In genomic region chr17:50424246-50425000, GRCh38 we compare ENCODE assay signal across 14 cellular contexts. TPM values are rescaled to one million over a fixed set of nuclear protein-coding genes. Genes with fewer than 3 reads are reported as not detected.
DNase-seq lines count a peak whose midpoint lies in the region; TF ChIP-seq lines count a peak whose summit lies in the region.
"Had no signal": no experiment of that assay in that cellular context is flagged by ENCODE, and none has a peak within 500 bp of the region (broad histone marks: within the 10 kb centered on the region; RNA-seq: fewer than 3 reads in every experiment).

No MANE protein-coding gene starts in this region.

- POLR2A ChIA-PET in activated CD4-positive, alpha-beta memory T cell treated with anti-CD3 and anti-CD28 coated beads, Interleukin-2, amount 10 ng/mL, durations not matched to agents 7 days and 5 days (lab: Charles Lee), result interaction anchor here (1.3 to 3.1 kb wide), 3 partner anchors 28 to 52 kb away, joined by 3 to 28 read pairs (median 16); partner anchors contain the start of genes EME1, LRRC59 and MRPL27

- no peaks in the 10 kb centered on the region for H3K27me3 Mint-ChIP-seq in T-helper 2 cell treated with Interferon-gamma antibody and Interleukin-4, amounts not matched to agents 5 μg/mL and 100 μg/mL, for 36 hours (ENCODE audit: low read depth)
- H3K27me3 Mint-ChIP-seq in activated CD4-positive, alpha-beta memory T cell treated with anti-CD3 and anti-CD28 coated beads, Interleukin-2, amount 10 ng/mL, durations not matched to agents 7 days and 5 days, result no peaks in the 10 kb centered on the region
- H3K27me3 Mint-ChIP-seq in activated T-cell treated with anti-CD3 and anti-CD28 coated beads, Interleukin-2, amount 50 U/mL, for 24 hours, result no peaks in the 10 kb centered on the region
- H3K27me3 Mint-ChIP-seq: activated CD4-positive, alpha-beta memory T cell treated with anti-CD3 and anti-CD28 coated beads for 36 hours had no signal

- peaks cover 4% of the 10 kb centered on the region; the same call in 1 of the 2 replicates for H3K9me3 ChIP-seq in OCI-LY3 (ENCODE audit: insufficient read depth, low read length)

- peak overlapping the region; percentile 73; the same call in 1 of the 2 replicates for H3K27ac ChIP-seq in OCI-LY3 (ENCODE audit: low read length)
- peak overlapping the region in 12 of 21 experiments; percentile 3 to 88 (median 54) for H3K27ac ChIP-seq in skin epidermis

- H3K4me1 ChIP-seq in OCI-LY3 (ENCODE audit: low read length), result peaks cover 52% of the 10 kb centered on the region

- no peaks in the 10 kb centered on the region for H3K27me3 ChIP-seq in OCI-LY3 (ENCODE audit: low read depth, low read length)

- H3K27ac Mint-ChIP-seq in T-helper 2 cell treated with Interferon-gamma antibody and Interleukin-4, amounts not matched to agents 5 μg/mL and 100 μg/mL, for 36 hours, result no peak overlapping the region
- no peak overlapping the region for H3K27ac Mint-ChIP-seq in activated CD4-positive, alpha-beta memory T cell treated with anti-CD3 and anti-CD28 coated beads, Interleukin-2, amount 10 ng/mL, durations not matched to agents 7 days and 5 days
- H3K27ac Mint-ChIP-seq in activated T-cell treated with anti-CD3 and anti-CD28 coated beads, Interleukin-2, amount 50 U/mL, for 24 hours, result no peak overlapping the region
- H3K27ac Mint-ChIP-seq: activated CD4-positive, alpha-beta memory T cell treated with anti-CD3 and anti-CD28 coated beads for 36 hours had no signal

- H2AFZ ChIP-seq in OCI-LY3 (ENCODE audit: low read depth, low read length), result no peak overlapping the region

- no peaks in the 10 kb centered on the region for H4K20me1 ChIP-seq in OCI-LY3 (ENCODE audit: insufficient read depth, low read length)

- peak overlapping the region; percentile 90 for H3K4me3 Mint-ChIP-seq in T-helper 2 cell treated with Interferon-gamma antibody and Interleukin-4, amounts not matched to agents 5 μg/mL and 100 μg/mL, for 36 hours
- no peak overlapping the region for H3K4me3 Mint-ChIP-seq in activated CD4-positive, alpha-beta memory T cell treated with anti-CD3 and anti-CD28 coated beads, Interleukin-2, amount 10 ng/mL, durations not matched to agents 7 days and 5 days
- no peak overlapping the region for H3K4me3 Mint-ChIP-seq in activated T-cell treated with anti-CD3 and anti-CD28 coated beads, Interleukin-2, amount 50 U/mL, for 24 hours

- peaks cover 7% of the 10 kb centered on the region for H3K36me3 ChIP-seq in OCI-LY3 (replicated peaks; ENCODE audit: low read depth, low read length)

- no peaks in the 10 kb centered on the region for H3K9me3 Mint-ChIP-seq in T-helper 2 cell treated with Interferon-gamma antibody and Interleukin-4, amounts not matched to agents 5 μg/mL and 100 μg/mL, for 36 hours
- no peaks in the 10 kb centered on the region for H3K9me3 Mint-ChIP-seq in activated CD4-positive, alpha-beta memory T cell treated with anti-CD3 and anti-CD28 coated beads, Interleukin-2, amount 10 ng/mL, durations not matched to agents 7 days and 5 days
- H3K9me3 Mint-ChIP-seq in activated T-cell treated with anti-CD3 and anti-CD28 coated beads, Interleukin-2, amount 50 U/mL, for 24 hours, result no peaks in the 10 kb centered on the region
- H3K9me3 Mint-ChIP-seq: activated CD4-positive, alpha-beta memory T cell treated with anti-CD3 and anti-CD28 coated beads for 36 hours; T-helper 1 cell treated with Interleukin-12 subunit alpha and Interleukin-12 subunit beta and Interleukin-4 antibody, amounts not matched to agents 30 μg/mL and 1 μg/mL, for 36 hours had no signal

- H3K9ac ChIP-seq in OCI-LY3 (ENCODE audit: low read length), result peak overlapping the region; percentile 90; the same call in 1 of the 2 replicates

- no peaks in the 10 kb centered on the region for H3K36me3 Mint-ChIP-seq in T-helper 2 cell treated with Interferon-gamma antibody and Interleukin-4, amounts not matched to agents 5 μg/mL and 100 μg/mL, for 36 hours (ENCODE audit: low read depth)
- H3K36me3 Mint-ChIP-seq in activated CD4-positive, alpha-beta memory T cell treated with anti-CD3 and anti-CD28 coated beads, Interleukin-2, amount 10 ng/mL, durations not matched to agents 7 days and 5 days (ENCODE audit: low read depth), result no peaks in the 10 kb centered on the region
- H3K36me3 Mint-ChIP-seq in activated T-cell treated with anti-CD3 and anti-CD28 coated beads, Interleukin-2, amount 50 U/mL, for 24 hours (ENCODE audit: low read depth), result no peaks in the 10 kb centered on the region
- H3K36me3 Mint-ChIP-seq: activated CD4-positive, alpha-beta memory T cell treated with anti-CD3 and anti-CD28 coated beads for 36 hours had no signal

- CTCF ChIA-PET in activated CD4-positive, alpha-beta memory T cell treated with anti-CD3 and anti-CD28 coated beads, Interleukin-2, amount 10 ng/mL, durations not matched to agents 7 days and 5 days (lab: Charles Lee), result interaction anchor here (1.3 to 3.8 kb wide), 2 partner anchors 27 to 55 kb away, joined by 4 to 26 read pairs; partner anchors contain the start of gene LRRC59

- H3K4me2 ChIP-seq in OCI-LY3 (ENCODE audit: low read length), result peak overlapping the region; percentile 98

- peaks cover 29% of the 10 kb centered on the region for H3K79me2 ChIP-seq in OCI-LY3 (ENCODE audit: low read length)

- peaks cover 36% of the 10 kb centered on the region for H3K4me1 Mint-ChIP-seq in T-helper 2 cell treated with Interferon-gamma antibody and Interleukin-4, amounts not matched to agents 5 μg/mL and 100 μg/mL, for 36 hours (ENCODE audit: low read depth)
- peaks cover 44% of the 10 kb centered on the region for H3K4me1 Mint-ChIP-seq in activated CD4-positive, alpha-beta memory T cell treated with anti-CD3 and anti-CD28 coated beads, Interleukin-2, amount 10 ng/mL, durations not matched to agents 7 days and 5 days
- H3K4me1 Mint-ChIP-seq in activated T-cell treated with anti-CD3 and anti-CD28 coated beads, Interleukin-2, amount 50 U/mL, for 24 hours (ENCODE audit: low read depth), result peaks cover 39% of the 10 kb centered on the region

- peak overlapping the region; percentile 88 for H3K4me3 ChIP-seq in OCI-LY3 (ENCODE audit: low read length)
- H3K4me3 ChIP-seq in skin epidermis, result no peak overlapping the region

- TF ChIP-seq CTCF in OCI-LY3 (IDR thresholded peaks at IDR 0.05; ENCODE audit: low read depth, low read length), result no peak

- DNase-seq in T-helper 2 cell treated with Interferon-gamma antibody and Interleukin-4, amounts not matched to agents 5 μg/mL and 100 μg/mL, for 36 hours (ENCODE audit: low spot score), result no peak
- no peak for DNase-seq in T-helper 2 cell
- peak; percentile 58 for DNase-seq in islet precursor cell
- DNase-seq in NCI-H510A (lab: John Stamatoyannopoulos, UW), result no peak
- no peak for DNase-seq in activated CD4-positive, alpha-beta memory T cell treated with anti-CD3 and anti-CD28 coated beads, Interleukin-2, amount 10 ng/mL, durations not matched to agents 7 days and 5 days
- no peak for DNase-seq in activated T-cell treated with anti-CD3 and anti-CD28 coated beads, Interleukin-2, amount 50 U/mL, for 24 hours
- DNase-seq: 8988T; activated CD4-positive, alpha-beta memory T cell treated with anti-CD3 and anti-CD28 coated beads for 36 hours had no signal

RNA-seq across cellular contexts. Expression of gene ACSF2, which starts 1.6 kb away (rescaled TPM):
- 10 to 100 TPM; 28.7 to 30.7 TPM for total RNA-seq in activated CD4-positive, alpha-beta memory T cell treated with anti-CD3 and anti-CD28 coated beads, Interleukin-2, amount 10 ng/mL, durations not matched to agents 7 days and 5 days

RNA-seq across cellular contexts. Expression of gene LRRC59, which starts 27.1 kb away (rescaled TPM):
- total RNA-seq in activated CD4-positive, alpha-beta memory T cell treated with anti-CD3 and anti-CD28 coated beads, Interleukin-2, amount 10 ng/mL, durations not matched to agents 7 days and 5 days, result 10 to 100 TPM; 67.1 to 68.9 TPM

RNA-seq across cellular contexts. Expression of gene CHAD, which starts 44.3 kb away (rescaled TPM):
- not detected for total RNA-seq in activated CD4-positive, alpha-beta memory T cell treated with anti-CD3 and anti-CD28 coated beads, Interleukin-2, amount 10 ng/mL, durations not matched to agents 7 days and 5 days
- total RNA-seq: activated CD4-positive, alpha-beta memory T cell treated with anti-CD3 and anti-CD28 coated beads for 36 hours; dermis microvascular lymphatic vessel endothelial cell; frontal cortex; GM12878 had no signal

RNA-seq across cellular contexts. Expression of gene EME1, which starts 51.4 kb away (rescaled TPM):
- total RNA-seq in activated CD4-positive, alpha-beta memory T cell treated with anti-CD3 and anti-CD28 coated beads, Interleukin-2, amount 10 ng/mL, durations not matched to agents 7 days and 5 days, result 10 to 100 TPM; 25.1 to 26.1 TPM

RNA-seq across cellular contexts. Expression of gene MRPL27, which starts 51.4 kb away (rescaled TPM):
- total RNA-seq in activated CD4-positive, alpha-beta memory T cell treated with anti-CD3 and anti-CD28 coated beads, Interleukin-2, amount 10 ng/mL, durations not matched to agents 7 days and 5 days, result 10 to 100 TPM; 56.5 to 57.5 TPM
